Comparison of ENCODE assay signal across 1 cellular context in genomic region chr20:31665753-31666152, GRCh38.
TF ChIP-seq lines count a peak whose summit lies in the region.

No MANE protein-coding gene starts in this region.

TF ChIP-seq in K562, 482 proteins besides CTCF, POLR2A, EP300 and RAD21 (continued from another document):
- TF ChIP-seq ERF (CRISPR knock-in tag; IDR thresholded peaks at IDR 0.05) (no peak), CTCFL (IDR thresholded peaks at IDR 0.05; ENCODE audit: borderline replicate concordance, insufficient read depth, low read depth, low read length, poor library complexity, severe bottlenecking) (no peak), SUPT5H (IDR thresholded peaks at IDR 0.05) (no peak), RBBP5 (IDR thresholded peaks at IDR 0.05; ENCODE audit: borderline replicate concordance, insufficient read depth, low read length, poor library complexity, severe bottlenecking) (peak; percentile 12)
TF ChIP-seq in K562: peak in this region for 1.
